In genomic region chr18:13463526-13463925, GRCh38 we compare ENCODE assay signal across 13 cellular contexts.
A peak's percentile ranks its signal among the peaks of the same experiment; 100 is the strongest.
DNase-seq lines count a peak whose midpoint lies in the region; ATAC-seq, FAIRE-seq and TF ChIP-seq lines count a peak whose summit lies in the region.
"Had no signal": no experiment of that assay in that cellular context is flagged by ENCODE, and none has a peak within 500 bp of the region (broad histone marks: within the 10 kb centered on the region; RNA-seq: fewer than 3 reads in every experiment).

No MANE protein-coding gene starts in this region.

- POLR2A ChIA-PET in naive thymus-derived CD4-positive, alpha-beta T cell (lab: Charles Lee): interaction anchor here (0.8 to 2.0 kb wide), 2 partner anchors 11 to 17 kb away, joined by 3 to 5 read pairs; no protein-coding TSS in a partner anchor

- no peak overlapping the region for H2AFZ ChIP-seq in DND-41 (ENCODE audit: low read depth, low read length)

- H3K9me3 ChIP-seq in CD4-positive, CD25-positive, alpha-beta regulatory T cell (ENCODE audit: control insufficient read depth in 2 of 2, low read length in 2 of 2): no peaks in the 10 kb centered on the region
- H3K9me3 ChIP-seq in DND-41 (ENCODE audit: insufficient read depth, low read length, severe bottlenecking): no peaks in the 10 kb centered on the region
- H3K9me3 ChIP-seq in naive thymus-derived CD4-positive, alpha-beta T cell (ENCODE audit: control insufficient read depth in 2 of 3, low read length in 3 of 3): no peaks in the 10 kb centered on the region
- H3K9me3 ChIP-seq in pancreas: no peaks in the 10 kb centered on the region
- H3K9me3 ChIP-seq: prostate gland had no signal

- FAIRE-seq in pancreas (lab: Jason Lieb, UNC): no peak

- DNase-seq in CD4-positive, CD25-positive, alpha-beta regulatory T cell: peak in 1 of 3 donors; percentile 41
- no peak for DNase-seq in DND-41
- DNase-seq in activated naive CD4-positive, alpha-beta T cell treated with anti-CD3 and anti-CD28 coated beads, Interleukin-2, amount 10 ng/mL, durations not matched to agents 7 days and 5 days: no peak
- no peak for DNase-seq in naive thymus-derived CD4-positive, alpha-beta T cell
- no peak for DNase-seq in GM13977 (ENCODE audit: low spot score)
- no peak for DNase-seq in pancreas
- DNase-seq: midbrain, NCI-H226, stomach had no signal

- H3K27me3 Mint-ChIP-seq in CD4-positive, CD25-positive, alpha-beta regulatory T cell: no peaks in the 10 kb centered on the region
- no peaks in the 10 kb centered on the region for H3K27me3 Mint-ChIP-seq in activated naive CD4-positive, alpha-beta T cell treated with anti-CD3 and anti-CD28 coated beads, Interleukin-2, amount 10 ng/mL, durations not matched to agents 7 days and 5 days
- no peaks in the 10 kb centered on the region for H3K27me3 Mint-ChIP-seq in naive thymus-derived CD4-positive, alpha-beta T cell

- no peaks in the 10 kb centered on the region for H3K27me3 ChIP-seq in CD4-positive, CD25-positive, alpha-beta regulatory T cell (ENCODE audit: control insufficient read depth, insufficient read depth, low read length)
- H3K27me3 ChIP-seq in DND-41 (ENCODE audit: insufficient read depth, low read length, poor library complexity) (no peaks in the 10 kb centered on the region), pancreas (no peaks in the 10 kb centered on the region)
- no peaks in the 10 kb centered on the region for H3K27me3 ChIP-seq in naive thymus-derived CD4-positive, alpha-beta T cell (ENCODE audit: control insufficient read depth in 2 of 2, insufficient read depth in 2 of 2, low read length in 2 of 2)
- H3K27me3 ChIP-seq: stomach had no signal

- TF ChIP-seq CTCF in DND-41 (IDR thresholded peaks at IDR 0.05; ENCODE audit: borderline replicate concordance, extremely low read depth, low read length, poor library complexity, severe bottlenecking) (no peak), GM13977 (IDR thresholded peaks at IDR 0.05; ENCODE audit: extremely low read depth, insufficient read depth, missing control alignments) (no peak), pancreas (IDR thresholded peaks at IDR 0.05) (no peak)

- H3K36me3 ChIP-seq in CD4-positive, CD25-positive, alpha-beta regulatory T cell (ENCODE audit: control insufficient read depth, insufficient read depth, low read length): peaks cover 11% of the 10 kb centered on the region
- peaks cover 31% of the 10 kb centered on the region for H3K36me3 ChIP-seq in DND-41 (ENCODE audit: insufficient read depth, low read length)
- no peaks in the 10 kb centered on the region for H3K36me3 ChIP-seq in naive thymus-derived CD4-positive, alpha-beta T cell (ENCODE audit: control insufficient read depth in 2 of 3, insufficient read depth in 3 of 3, low read length in 3 of 3)
- H3K36me3 ChIP-seq in pancreas: no peaks in the 10 kb centered on the region
- H3K36me3 ChIP-seq: prostate gland, stomach had no signal

- H3K4me1 ChIP-seq in CD4-positive, CD25-positive, alpha-beta regulatory T cell (ENCODE audit: control insufficient read depth, insufficient read depth, low read length, poor library complexity, severe bottlenecking): peaks cover 58% of the 10 kb centered on the region
- H3K4me1 ChIP-seq in DND-41 (ENCODE audit: insufficient read depth, low read length) (peaks cover 75% of the 10 kb centered on the region), pancreas (no peaks in the 10 kb centered on the region)
- peaks cover 16 to 45% of the 10 kb centered on the region in 2 donors for H3K4me1 ChIP-seq in naive thymus-derived CD4-positive, alpha-beta T cell (ENCODE audit: control insufficient read depth in 2 of 2, insufficient read depth in 2 of 2, low read length in 2 of 2)
- H3K4me1 ChIP-seq: prostate gland had no signal

- H3K27ac Mint-ChIP-seq in CD4-positive, CD25-positive, alpha-beta regulatory T cell: peak overlapping the region; percentile 91 to 92 (median 92)
- peak overlapping the region; percentile 98 for H3K27ac Mint-ChIP-seq in activated naive CD4-positive, alpha-beta T cell treated with anti-CD3 and anti-CD28 coated beads, Interleukin-2, amount 10 ng/mL, durations not matched to agents 7 days and 5 days
- peak overlapping the region; percentile 66 to 99 (median 95) for H3K27ac Mint-ChIP-seq in naive thymus-derived CD4-positive, alpha-beta T cell

- peaks cover 0 to 11% (median 4%) of the 10 kb centered on the region in 7 donors for H3K9me3 Mint-ChIP-seq in CD4-positive, CD25-positive, alpha-beta regulatory T cell
- peaks cover 26% of the 10 kb centered on the region for H3K9me3 Mint-ChIP-seq in activated naive CD4-positive, alpha-beta T cell treated with anti-CD3 and anti-CD28 coated beads, Interleukin-2, amount 10 ng/mL, durations not matched to agents 7 days and 5 days
- H3K9me3 Mint-ChIP-seq in naive thymus-derived CD4-positive, alpha-beta T cell: peaks cover 2 to 20% (median 13%) of the 10 kb centered on the region in 11 donors

- 67 to 78% methylated on average over 5 of the region's 5 CpGs for whole genome bisulfite sequencing in pancreas, 2 donors

- CTCF ChIA-PET in activated naive CD4-positive, alpha-beta T cell treated with anti-CD3 and anti-CD28 coated beads, Interleukin-2, amount 10 ng/mL, durations not matched to agents 7 days and 5 days (lab: Charles Lee): interaction anchor here (1.2 kb wide), 2 partner anchors 17 to 247 kb away, joined by 3 read pairs; no protein-coding TSS in a partner anchor
- CTCF ChIA-PET in naive thymus-derived CD4-positive, alpha-beta T cell (lab: Charles Lee): interaction anchor here (0.7 to 2.2 kb wide), 5 partner anchors 9 to 451 kb away, joined by 3 to 9 read pairs (median 3); no protein-coding TSS in a partner anchor

- in situ Hi-C loops in GM13977 (cut with MboI; ENCODE audit: low pct_unique_long_range_greater_than_20kb, low sequenced_read_pairs, unreplicated experiment): no loop called here

- peaks cover 97% of the 10 kb centered on the region for H3K79me2 ChIP-seq in DND-41 (ENCODE audit: insufficient read depth, low read length)

- H3K4me2 ChIP-seq in DND-41 (ENCODE audit: insufficient read depth, low read length): peak overlapping the region; percentile 67

- peak overlapping the region; percentile 50 for H3K9ac ChIP-seq in DND-41 (ENCODE audit: low read depth, low read length)

- H3K36me3 Mint-ChIP-seq in CD4-positive, CD25-positive, alpha-beta regulatory T cell: peaks cover 22% of the 10 kb centered on the region
- H3K36me3 Mint-ChIP-seq in activated naive CD4-positive, alpha-beta T cell treated with anti-CD3 and anti-CD28 coated beads, Interleukin-2, amount 10 ng/mL, durations not matched to agents 7 days and 5 days: peaks cover 50% of the 10 kb centered on the region
- H3K36me3 Mint-ChIP-seq in naive thymus-derived CD4-positive, alpha-beta T cell: peaks cover 14 to 45% (median 19%) of the 10 kb centered on the region in 5 donors

- intact Hi-C loops in naive thymus-derived CD4-positive, alpha-beta T cell (cut with micrococcal nuclease): loop anchor here (10.0 kb wide), 2 partner anchors 151 to 261 kb away; partner anchors contain the start of genes FAM210A (in 1 of the 2) and RNMT (in 1 of the 2)
- intact Hi-C loops in pancreas (cut with DNase I): no loop called here

- H3K27ac ChIP-seq in CD4-positive, CD25-positive, alpha-beta regulatory T cell (ENCODE audit: insufficient read depth, low read length, poor library complexity, severe bottlenecking): peak overlapping the region; percentile 70
- peak overlapping the region; percentile 74 for H3K27ac ChIP-seq in DND-41 (ENCODE audit: low read length)
- peak overlapping the region; percentile 66 for H3K27ac ChIP-seq in naive thymus-derived CD4-positive, alpha-beta T cell (ENCODE audit: low read depth, low read length)
- H3K27ac ChIP-seq in pancreas: no peak overlapping the region
- H3K27ac ChIP-seq: epithelial cell of prostate, prostate gland, stomach had no signal

- H4K20me1 ChIP-seq in DND-41 (ENCODE audit: insufficient read depth, low read length): peaks cover 15% of the 10 kb centered on the region; the same call in 1 of the 2 replicates

- peak overlapping the region; percentile 86 for H3K4me3 ChIP-seq in CD4-positive, CD25-positive, alpha-beta regulatory T cell (ENCODE audit: low read depth, low read length)
- H3K4me3 ChIP-seq in DND-41 (ENCODE audit: low read depth in 1 of 2, low read length in 2 of 2) (no peak overlapping the region; a peak in 1 of 4 replicates), pancreas (no peak overlapping the region)
- H3K4me3 ChIP-seq in naive thymus-derived CD4-positive, alpha-beta T cell (ENCODE audit: low read length): no peak overlapping the region
- H3K4me3 ChIP-seq: prostate gland, stomach had no signal

- ATAC-seq in CD4-positive, CD25-positive, alpha-beta regulatory T cell (ENCODE audit: low read depth in 2 of 2): no peak
- no peak for ATAC-seq in DND-41 (ENCODE audit: insufficient read depth, low read depth)
- no peak for ATAC-seq in naive thymus-derived CD4-positive, alpha-beta T cell
- no peak for ATAC-seq in HG02623 (IDR thresholded peaks at IDR 0.05; ENCODE audit: unreplicated experiment)
- ATAC-seq in pancreas: no peak
- ATAC-seq: SK-N-SH treated with all-trans-retinoic acid at 6 μM for 48 hours had no signal

- H3K4me3 Mint-ChIP-seq in CD4-positive, CD25-positive, alpha-beta regulatory T cell: peak overlapping the region; percentile 91 to 95 (median 94)
- no peak overlapping the region for H3K4me3 Mint-ChIP-seq in activated naive CD4-positive, alpha-beta T cell treated with anti-CD3 and anti-CD28 coated beads, Interleukin-2, amount 10 ng/mL, durations not matched to agents 7 days and 5 days
- peak overlapping the region in 9 of 10 donors; percentile 43 to 100 (median 91) for H3K4me3 Mint-ChIP-seq in naive thymus-derived CD4-positive, alpha-beta T cell

- H3K4me1 Mint-ChIP-seq in CD4-positive, CD25-positive, alpha-beta regulatory T cell: peaks cover 43 to 89% (median 76%) of the 10 kb centered on the region in 4 donors
- peaks cover 68% of the 10 kb centered on the region for H3K4me1 Mint-ChIP-seq in activated naive CD4-positive, alpha-beta T cell treated with anti-CD3 and anti-CD28 coated beads, Interleukin-2, amount 10 ng/mL, durations not matched to agents 7 days and 5 days
- peaks cover 41 to 81% (median 75%) of the 10 kb centered on the region in 7 donors for H3K4me1 Mint-ChIP-seq in naive thymus-derived CD4-positive, alpha-beta T cell

Comparison
In these comparisons a context has a peak if more than half of its experiments do, and no peak if none do; other contexts are left out.
1. H3K27ac ChIP-seq: peak in CD4-positive, CD25-positive, alpha-beta regulatory T cell (single experiment), DND-41 (single experiment) and naive thymus-derived CD4-positive, alpha-beta T cell (single experiment); none in pancreas (0 of 4).
2. intact Hi-C loops: an anchor here in naive thymus-derived CD4-positive, alpha-beta T cell (10.0 kb wide); none called in pancreas.
3. Peak in every context shown above with its lines, with median percentiles within 50 percentile points of each other: H3K27ac Mint-ChIP-seq.